Comparison of ENCODE assay signal across 30 cellular contexts in the genomic region with DNA sequence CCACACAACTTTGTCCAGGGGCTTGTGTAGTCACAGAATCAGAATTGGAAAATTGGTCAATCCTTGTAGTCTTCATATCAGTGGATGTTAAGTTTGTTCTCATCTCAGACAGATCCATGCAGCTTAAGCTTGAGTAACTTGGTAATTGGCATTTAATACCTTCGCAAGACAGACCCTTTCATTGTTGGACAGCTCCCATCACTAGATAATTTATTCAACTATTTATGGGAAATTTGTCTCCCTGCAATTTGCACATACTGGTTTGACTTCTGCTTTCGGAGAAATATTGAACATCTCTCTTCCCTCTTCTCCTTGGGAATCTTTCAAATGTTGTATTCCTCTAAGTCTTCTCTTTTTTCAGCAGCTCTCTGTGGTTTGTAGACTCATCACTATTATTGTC. TPM values are rescaled to one million over a fixed set of nuclear protein-coding genes. Genes with fewer than 3 reads are reported as not detected.
"Had no signal": no experiment of that assay in that cellular context is flagged by ENCODE, and none has a peak within 500 bp of the region (broad histone marks: within the 10 kb centered on the region; RNA-seq: fewer than 3 reads in every experiment).

No MANE protein-coding gene starts in this region.

- H3K4me3 ChIP-seq: colonic mucosa, esophagus squamous epithelium, gastrocnemius medialis, heart right ventricle, left lung, lower lobe of right lung, mucosa of descending colon had no signal

- H3K27me3 ChIP-seq: colonic mucosa, esophagus squamous epithelium, gastrocnemius medialis, heart right ventricle, left lung had no signal

- H3K9me3 Mint-ChIP-seq: endodermal cell, mesothelial cell of epicardium had no signal

- H3K9me3 ChIP-seq: colonic mucosa, esophagus squamous epithelium, gastrocnemius medialis, heart right ventricle, left lung, lower lobe of right lung, mucosa of descending colon had no signal

- H3K36me3 ChIP-seq: colonic mucosa, esophagus squamous epithelium, gastrocnemius medialis, heart right ventricle, left lung, lower lobe of right lung had no signal

- H3K36me3 Mint-ChIP-seq: mesothelial cell of epicardium, naive B cell had no signal

- H3K4me1 ChIP-seq: colonic mucosa, esophagus squamous epithelium, gastrocnemius medialis, heart right ventricle, left lung, lower lobe of right lung had no signal

- ATAC-seq: effector memory CD8-positive, alpha-beta T cell; esophagus mucosa; gastrocnemius medialis; heart right ventricle; left cardiac atrium; left lung; left ventricle myocardium superior; lower lobe of right lung; mucosa of descending colon had no signal

- H3K27ac Mint-ChIP-seq: dendritic cell treated with granulocyte-macrophage colony-stimulating factor and Interleukin-4, amounts not matched to agents 40 ng/mL and 50 ng/mL, for 4 days; effector memory CD8-positive, alpha-beta T cell; endodermal cell; mesothelial cell of epicardium; naive B cell had no signal

- H3K4me1 Mint-ChIP-seq: naive B cell had no signal

- H3K4me3 Mint-ChIP-seq: dendritic cell treated with granulocyte-macrophage colony-stimulating factor and Interleukin-4, amounts not matched to agents 40 ng/mL and 50 ng/mL, for 4 days; effector memory CD8-positive, alpha-beta T cell; endodermal cell; mesothelial cell of epicardium; naive B cell had no signal

- H3K27ac ChIP-seq: colonic mucosa, epithelial cell of prostate, esophagus squamous epithelium, gastrocnemius medialis, heart right ventricle, left lung, lower lobe of right lung had no signal

- H3K27me3 Mint-ChIP-seq: dendritic cell treated with granulocyte-macrophage colony-stimulating factor and Interleukin-4, amounts not matched to agents 40 ng/mL and 50 ng/mL, for 4 days; effector memory CD8-positive, alpha-beta T cell; naive B cell had no signal

- DNase-seq: colonic mucosa; cortex of kidney; effector CD8-positive, alpha-beta T cell; effector memory CD8-positive, alpha-beta T cell; endodermal cell; erythroblast; esophagus squamous epithelium; foreskin fibroblast; foreskin melanocyte; gastrocnemius medialis; glutamatergic neuron; head of caudate nucleus; heart right ventricle; hippocampal formation; left cardiac atrium; left lung; left ventricle myocardium superior; lower lobe of right lung; mesenchymal stem cell; mucosa of descending colon; naive B cell had no signal

RNA-seq across cellular contexts. Expression of a gene that starts 17.1 kb away (rescaled TPM):
- total RNA-seq: colonic mucosa, dermis microvascular lymphatic vessel endothelial cell, esophagus mucosa, esophagus squamous epithelium, gastrocnemius medialis, glomerular endothelial cell, left lung, lower lobe of right lung, lung microvascular endothelial cell, mesenteric fat pad, mucosa of descending colon, myocyte had no signal
